14 cellular contexts compared by ENCODE assay signal in genomic region chr13:61664821-61665705, GRCh38.
A peak's percentile ranks its signal among the peaks of the same experiment; 100 is the strongest.
DNase-seq lines count a peak whose midpoint lies in the region; ATAC-seq, FAIRE-seq and TF ChIP-seq lines count a peak whose summit lies in the region.
"Had no signal": no experiment of that assay in that cellular context is flagged by ENCODE, and none has a peak within 500 bp of the region (broad histone marks: within the 10 kb centered on the region; RNA-seq: fewer than 3 reads in every experiment).

No MANE protein-coding gene starts in this region.

- H3K27me3 ChIP-seq in right atrium auricular region = no peaks in the 10 kb centered on the region
- H3K27me3 ChIP-seq in suprapubic skin = no peaks in the 10 kb centered on the region
- H3K27me3 ChIP-seq: body of pancreas had no signal

- H3K4me3 Mint-ChIP-seq in WTC11 = no peak overlapping the region
- H3K4me3 Mint-ChIP-seq: naive thymus-derived CD8-positive, alpha-beta T cell; T-helper 2 cell treated with Interferon-gamma antibody and Interleukin-4, amounts not matched to agents 5 μg/mL and 100 μg/mL, for 36 hours had no signal

- CTCF ChIA-PET in WTC11 (lab: Charles Lee) = interaction anchor here (1.5 kb wide), 1 partner anchor 289 kb away, joined by 4 read pairs; no protein-coding TSS in a partner anchor

- TF ChIP-seq EP300 in suprapubic skin (IDR thresholded peaks at IDR 0.05) = no peak

- no peaks in the 10 kb centered on the region for H3K27me3 Mint-ChIP-seq in WTC11 (ENCODE audit: low read depth)
- H3K27me3 Mint-ChIP-seq: naive thymus-derived CD8-positive, alpha-beta T cell had no signal

- 60% methylated on average over 11 of the region's 11 CpGs for WGBS in suprapubic skin

- 0 out of 2 replicates have a peak overlapping the region, but pooled peaks have one; percentile 25 for H3K27ac Mint-ChIP-seq in WTC11
- H3K27ac Mint-ChIP-seq: naive thymus-derived CD8-positive, alpha-beta T cell; T-helper 2 cell treated with Interferon-gamma antibody and Interleukin-4, amounts not matched to agents 5 μg/mL and 100 μg/mL, for 36 hours had no signal

- H3K4me3 ChIP-seq in right atrium auricular region (no peak overlapping the region), suprapubic skin (no peak overlapping the region)
- H3K4me3 ChIP-seq: body of pancreas had no signal

- H3K9me3 Mint-ChIP-seq in WTC11 = no peaks in the 10 kb centered on the region

- FAIRE-seq in urothelium cell line (lab: Jason Lieb, UNC) = no peak

- H3K36me3 Mint-ChIP-seq in WTC11 = no peaks in the 10 kb centered on the region
- H3K36me3 Mint-ChIP-seq: naive thymus-derived CD8-positive, alpha-beta T cell had no signal

- peak; percentile 19 to 75 for ATAC-seq in left cardiac atrium
- ATAC-seq in WTC11 = peak; percentile 62
- peak; percentile 95 for ATAC-seq in left lobe of liver
- ATAC-seq: body of pancreas; naive thymus-derived CD8-positive, alpha-beta T cell had no signal

- DNase-seq in left cardiac atrium = no peak
- no peak for DNase-seq in right atrium auricular region (ENCODE audit: low spot score)
- DNase-seq in WTC11 (ENCODE audit: low spot score) = no peak
- peak; percentile 83 for DNase-seq in left lobe of liver (ENCODE audit: low spot score)
- peak; percentile 8 for DNase-seq in urothelium cell line (ENCODE audit: low spot score)
- no peak for DNase-seq in NCI-H1048 (lab: John Stamatoyannopoulos, UW)
- DNase-seq in NCI-H1436 treated with DMSO at 0.1 percent for 48 hours (lab: John Stamatoyannopoulos, UW) = no peak
- DNase-seq in suprapubic skin (ENCODE audit: low spot score in 2 of 2) = no peak
- DNase-seq: activated CD4-positive, alpha-beta T cell treated with anti-CD3 and anti-CD28 coated beads, Interleukin-2, amount 50 U/mL, for 1 hour; naive thymus-derived CD8-positive, alpha-beta T cell; NCI-H187; OCI-M1 had no signal

- H3K9me3 ChIP-seq in right atrium auricular region (no peaks in the 10 kb centered on the region), suprapubic skin (no peaks in the 10 kb centered on the region)
- H3K9me3 ChIP-seq: body of pancreas had no signal

- H3K4me1 Mint-ChIP-seq in WTC11 = peaks cover 19% of the 10 kb centered on the region
- H3K4me1 Mint-ChIP-seq: naive thymus-derived CD8-positive, alpha-beta T cell had no signal

- H3K27ac ChIP-seq in right atrium auricular region = no peak overlapping the region
- H3K27ac ChIP-seq in suprapubic skin = no peak overlapping the region
- H3K27ac ChIP-seq: body of pancreas had no signal

- H3K36me3 ChIP-seq in right atrium auricular region (no peaks in the 10 kb centered on the region), suprapubic skin (no peaks in the 10 kb centered on the region)

- intact Hi-C loops in left cardiac atrium (cut with DNase I) = no loop called here

- TF ChIP-seq CTCF in right atrium auricular region (IDR thresholded peaks at IDR 0.05) = no peak
- TF ChIP-seq CTCF in WTC11 (IDR thresholded peaks at IDR 0.05) = no peak
- TF ChIP-seq CTCF in suprapubic skin (IDR thresholded peaks at IDR 0.05) = no peak

- H3K4me1 ChIP-seq in right atrium auricular region (no peaks in the 10 kb centered on the region), suprapubic skin (no peaks in the 10 kb centered on the region)
- H3K4me1 ChIP-seq: body of pancreas had no signal

- POLR2A ChIA-PET in WTC11 (lab: Charles Lee) = no interaction called here

- TF ChIP-seq POLR2A in suprapubic skin (IDR thresholded peaks at IDR 0.05) = no peak

TF ChIP-seq in WTC11, 78 proteins besides CTCF, POLR2A, EP300 and RAD21:
- no peak for TF ChIP-seq ZMAT4 (CRISPR knock-in tag; IDR thresholded peaks at IDR 0.05)
- TF ChIP-seq GABPB1 (CRISPR knock-in tag; IDR thresholded peaks at IDR 0.05) = peak; percentile 74

Comparison
In these comparisons a context has a peak if more than half of its experiments do, and no peak if none do; other contexts are left out.
1. DNase-seq: peak in left lobe of liver (single experiment) and urothelium cell line (single experiment); none in left cardiac atrium (single experiment), right atrium auricular region (single experiment), WTC11 (single experiment), NCI-H1048 (single experiment), NCI-H1436 treated with DMSO at 0.1 percent for 48 hours (single experiment) and suprapubic skin (0 of 2).
2. Peak in every context shown above with its lines, with median percentiles within 50 percentile points of each other: ATAC-seq.